ENCODE assay signal across 8 cellular contexts in genomic region chr14:103629503-103630121, GRCh38. TPM values are rescaled to one million over a fixed set of nuclear protein-coding genes. Genes with fewer than 3 reads are reported as not detected.
A peak's percentile ranks its signal among the peaks of the same experiment; 100 is the strongest.
DNase-seq lines count a peak whose midpoint lies in the region; ATAC-seq, FAIRE-seq and TF ChIP-seq lines count a peak whose summit lies in the region.

No MANE protein-coding gene starts in this region.

- TF ChIP-seq CTCF in Peyer's patch (IDR thresholded peaks at IDR 0.05) (no peak), retinal pigment epithelial cell (conservative IDR thresholded peaks at IDR 0.05; ENCODE audit: low read depth, low read length) (no peak), D721Med (IDR thresholded peaks at IDR 0.05; ENCODE audit: insufficient read depth, missing control alignments) (no peak)

- H3K27me3 ChIP-seq in Peyer's patch, result no peaks in the 10 kb centered on the region

- H3K4me3 ChIP-seq in Peyer's patch (peak overlapping the region; percentile 95 to 99 (median 98)), retinal pigment epithelial cell (ENCODE audit: low read length) (peak overlapping the region; percentile 74)

- H3K27ac ChIP-seq in Peyer's patch, result peak overlapping the region; percentile 96 to 99 (median 98)

- peaks cover 6 to 61% (median 24%) of the 10 kb centered on the region in 4 donors for H3K4me1 ChIP-seq in Peyer's patch

- peaks cover 0 to 12% (median 0%) of the 10 kb centered on the region in 3 donors for H3K36me3 ChIP-seq in Peyer's patch

- no peak for TF ChIP-seq POLR2A in Peyer's patch (IDR thresholded peaks at IDR 0.05)

- no peak for FAIRE-seq in D721Med (lab: Jason Lieb, UNC)

- H3K9me3 ChIP-seq in Peyer's patch, result no peaks in the 10 kb centered on the region

- DNase-seq in NCI-H2171 treated with DMSO at 0.1 percent for 48 hours (lab: John Stamatoyannopoulos, UW) (peak; percentile 51), NCI-H2171 (lab: John Stamatoyannopoulos, UW) (no peak), Peyer's patch (peak; percentile 51 to 77 (median 71)), anterior cingulate cortex (lab: John Stamatoyannopoulos, UW) (peak in 36 of 58 donors; percentile 25 to 70 (median 47)), hypothalamus (lab: John Stamatoyannopoulos, UW) (peak in 34 of 51 donors; percentile 14 to 72 (median 52)), retinal pigment epithelial cell (ENCODE audit: low read depth) (no peak), D721Med (ENCODE audit: insufficient read length, low spot score) (no peak)

- peak; percentile 22 for ATAC-seq in HG02763 (IDR thresholded peaks at IDR 0.05; ENCODE audit: unreplicated experiment)

RNA-seq across cellular contexts. Expression of gene KLC1, which starts 0.6 kb away (rescaled TPM):
- total RNA-seq in Peyer's patch, result 100 to 1,000 TPM; 125 to 361 (median 270) TPM

Comparison
In these comparisons a context has a peak if more than half of its experiments do, and no peak if none do; other contexts are left out.
1. DNase-seq: peak in NCI-H2171 treated with DMSO at 0.1 percent for 48 hours (single experiment), Peyer's patch (3 of 3), anterior cingulate cortex (36 of 58) and hypothalamus (34 of 51); none in NCI-H2171 (single experiment), retinal pigment epithelial cell (single experiment) and D721Med (single experiment).